8 cellular contexts compared by ENCODE assay signal in genomic region chr6:158230967-158231550, GRCh38.
DNase-seq lines count a peak whose midpoint lies in the region; TF ChIP-seq lines count a peak whose summit lies in the region.

No MANE protein-coding gene starts in this region.

- peak overlapping the region; percentile 64 for H3K27ac Mint-ChIP-seq in activated CD4-positive, alpha-beta memory T cell treated with anti-CD3 and anti-CD28 coated beads, Interleukin-2, amount 10 ng/mL, durations not matched to agents 7 days and 5 days

- peaks cover 0 to 7% of the 10 kb centered on the region in 2 experiments; a peak in 1 of 3 replicates for H3K36me3 ChIP-seq in HEK293 (ENCODE audit: control insufficient read depth in 2 of 2, insufficient read depth in 1 of 2, low read length in 2 of 2)
- H3K36me3 ChIP-seq in iPS DF 6.9 (ENCODE audit: control insufficient read depth, insufficient read depth, low read length): no peaks in the 10 kb centered on the region
- H3K36me3 ChIP-seq in spleen: no peaks in the 10 kb centered on the region

- peak overlapping the region; percentile 86 for H3K4me3 Mint-ChIP-seq in activated CD4-positive, alpha-beta memory T cell treated with anti-CD3 and anti-CD28 coated beads, Interleukin-2, amount 10 ng/mL, durations not matched to agents 7 days and 5 days

- intact Hi-C loops in spleen (cut with DNase I; ENCODE audit: low total_unique reads): no loop called here

- WGBS in iPS DF 6.9 (ENCODE audit: insufficient coverage, insufficient read length): no CpG with 5 or more reads among the region's 15 CpGs
- 65 to 74% (median 73%) methylated on average over 15 of the region's 15 CpGs for WGBS in spleen, 5 donors

- DNase-seq in activated CD4-positive, alpha-beta memory T cell treated with anti-CD3 and anti-CD28 coated beads, Interleukin-2, amount 10 ng/mL, durations not matched to agents 7 days and 5 days: no peak
- DNase-seq in iPS DF 6.9 (ENCODE audit: low read depth, low spot score) (no peak), spleen (no peak), T-helper 9 cell (no peak), T1000 (lab: John Stamatoyannopoulos, UW) (no peak), NCI-H1436 (lab: John Stamatoyannopoulos, UW) (no peak), NCI-H524 (lab: John Stamatoyannopoulos, UW) (no peak)

- H3K27ac ChIP-seq in HEK293 (ENCODE audit: extremely low read depth, low read depth, low read length) (peak overlapping the region; percentile 89), iPS DF 6.9 (ENCODE audit: low read length) (no peak overlapping the region), spleen (peak overlapping the region; percentile 67 to 92 (median 84))

- peak overlapping the region; percentile 79 for H3K4me3 ChIP-seq in HEK293 (ENCODE audit: low read depth, low read length)
- peak overlapping the region; percentile 84; the same call in 1 of the 2 replicates for H3K4me3 ChIP-seq in iPS DF 6.9 (ENCODE audit: low read length)
- peak overlapping the region; percentile 30 to 94 (median 70) for H3K4me3 ChIP-seq in spleen

- H3K9me3 ChIP-seq in HEK293 (ENCODE audit: control insufficient read depth, insufficient read depth, low read depth, low read length) (no peaks in the 10 kb centered on the region), iPS DF 6.9 (ENCODE audit: control insufficient read depth, insufficient read depth, low read length) (no peaks in the 10 kb centered on the region), spleen (no peaks in the 10 kb centered on the region)

- no peak for TF ChIP-seq POLR2A in spleen (IDR thresholded peaks at IDR 0.05)

- H3K36me3 Mint-ChIP-seq in activated CD4-positive, alpha-beta memory T cell treated with anti-CD3 and anti-CD28 coated beads, Interleukin-2, amount 10 ng/mL, durations not matched to agents 7 days and 5 days (ENCODE audit: low read depth): no peaks in the 10 kb centered on the region

- peaks cover 2% of the 10 kb centered on the region; the same call in 1 of the 2 replicates for H3K27me3 ChIP-seq in iPS DF 6.9 (ENCODE audit: control insufficient read depth, insufficient read depth, low read length)
- H3K27me3 ChIP-seq in spleen (replicated peaks in 1 of 7): peaks cover 0 to 10% (median 0%) of the 10 kb centered on the region in 7 donors

- H3K4me1 Mint-ChIP-seq in activated CD4-positive, alpha-beta memory T cell treated with anti-CD3 and anti-CD28 coated beads, Interleukin-2, amount 10 ng/mL, durations not matched to agents 7 days and 5 days: peaks cover 26% of the 10 kb centered on the region

- TF ChIP-seq CTCF in HEK293 (tag by site-specific recombination; IDR thresholded peaks at IDR 0.05) (no peak), spleen (IDR thresholded peaks at IDR 0.05 in 8 of 11, conservative IDR thresholded peaks at IDR 0.05 in 3 of 11) (no peak)

- H3K4me1 ChIP-seq in HEK293 (ENCODE audit: control insufficient read depth, insufficient read depth, low read length) (peaks cover 8% of the 10 kb centered on the region; the same call in 1 of the 2 replicates), iPS DF 6.9 (ENCODE audit: control insufficient read depth, insufficient read depth, low read length) (0 out of 2 replicates have a peak, but pooled peaks cover 3% of the 10 kb centered on the region), spleen (peaks cover 15 to 49% (median 30%) of the 10 kb centered on the region in 6 donors)

- no peaks in the 10 kb centered on the region for H3K9me3 Mint-ChIP-seq in activated CD4-positive, alpha-beta memory T cell treated with anti-CD3 and anti-CD28 coated beads, Interleukin-2, amount 10 ng/mL, durations not matched to agents 7 days and 5 days

- CTCF ChIA-PET in HEK293 (lab: Yijun Ruan, JAX): interaction anchor here (0.6 to 1.7 kb wide), 6 partner anchors 10 to 460 kb away, joined by 3 to 14 read pairs (median 4); no protein-coding TSS in a partner anchor
- CTCF ChIA-PET in activated CD4-positive, alpha-beta memory T cell treated with anti-CD3 and anti-CD28 coated beads, Interleukin-2, amount 10 ng/mL, durations not matched to agents 7 days and 5 days (lab: Charles Lee): interaction anchor here (0.8 to 2.3 kb wide), 4 partner anchors 10 to 288 kb away, joined by 3 to 26 read pairs (median 6); no protein-coding TSS in a partner anchor

- no peaks in the 10 kb centered on the region for H3K27me3 Mint-ChIP-seq in activated CD4-positive, alpha-beta memory T cell treated with anti-CD3 and anti-CD28 coated beads, Interleukin-2, amount 10 ng/mL, durations not matched to agents 7 days and 5 days

- POLR2A ChIA-PET in HEK293 (lab: Yijun Ruan, JAX): interaction anchor here (0.6 kb wide), 3 partner anchors 168 to 912 kb away, joined by 3 to 4 read pairs (median 3); no protein-coding TSS in a partner anchor
- POLR2A ChIA-PET in activated CD4-positive, alpha-beta memory T cell treated with anti-CD3 and anti-CD28 coated beads, Interleukin-2, amount 10 ng/mL, durations not matched to agents 7 days and 5 days (lab: Charles Lee): interaction anchor here (0.6 to 1.2 kb wide), 5 partner anchors 22 to 424 kb away, joined by 3 to 5 read pairs (median 3); partner anchors contain the start of gene TMEM181

TF ChIP-seq in HEK293, 187 proteins besides CTCF, POLR2A, EP300 and RAD21:
- peak; percentile 72; the same call in 1 of the 2 replicates for TF ChIP-seq ZNF335 (tag by site-specific recombination; conservative IDR thresholded peaks at IDR 0.05)
- TF ChIP-seq PATZ1 (tag by site-specific recombination; IDR thresholded peaks at IDR 0.05): no peak
TF ChIP-seq in HEK293: peak in this region for 1.
